In the genomic region with DNA sequence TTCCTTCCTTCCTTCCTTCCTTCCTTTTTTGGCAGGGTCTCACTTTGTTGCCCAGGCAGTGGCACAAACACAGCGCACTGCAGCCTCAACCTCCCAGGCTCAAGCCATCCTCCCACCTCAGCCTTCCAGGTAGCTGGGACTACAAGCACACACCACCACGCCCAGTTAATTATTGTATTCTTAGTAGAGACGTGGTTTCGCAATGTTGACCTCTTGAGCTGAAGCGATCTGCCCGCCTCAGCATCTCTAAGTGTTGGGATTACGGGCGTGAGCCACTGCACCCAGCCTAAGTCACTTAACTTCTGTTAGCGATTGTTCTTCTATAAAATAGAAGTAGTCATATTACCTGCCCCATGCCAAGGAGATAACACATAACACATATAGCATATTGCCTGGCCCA, we compare ENCODE assay signal across 20 cellular contexts. TPM values are rescaled to one million over a fixed set of nuclear protein-coding genes. Genes with fewer than 3 reads are reported as not detected.
DNase-seq lines count a peak whose midpoint lies in the region; ATAC-seq, FAIRE-seq and TF ChIP-seq lines count a peak whose summit lies in the region.
"Had no signal": no experiment of that assay in that cellular context is flagged by ENCODE, and none has a peak within 500 bp of the region (broad histone marks: within the 10 kb centered on the region; RNA-seq: fewer than 3 reads in every experiment).

No MANE protein-coding gene starts in this region.

- H3K36me3 Mint-ChIP-seq in CD8-positive, alpha-beta T cell: peaks cover 3% of the 10 kb centered on the region

- TF ChIP-seq CTCF in HepG2 (CRISPR knock-in tag; IDR thresholded peaks at IDR 0.05) (no peak), right lobe of liver (IDR thresholded peaks at IDR 0.05) (no peak)
- TF ChIP-seq CTCF in CD8-positive, alpha-beta T cell (IDR thresholded peaks at IDR 0.05): no peak

- H3K27ac ChIP-seq in HepG2 (ENCODE audit: extremely low read length, insufficient read depth, low read length) (no peak overlapping the region), right lobe of liver (no peak overlapping the region)
- no peak overlapping the region for H3K27ac ChIP-seq in CD8-positive, alpha-beta T cell (ENCODE audit: low read depth, low read length)
- H3K27ac ChIP-seq: sigmoid colon had no signal

- no peaks in the 10 kb centered on the region for H3K9me3 Mint-ChIP-seq in CD8-positive, alpha-beta T cell
- H3K9me3 Mint-ChIP-seq: T-helper 2 cell treated with Interferon-gamma antibody and Interleukin-4, amounts not matched to agents 5 μg/mL and 100 μg/mL, for 36 hours had no signal

- DNase-seq in HepG2 (ENCODE audit: low spot score) (peak; percentile 9), right lobe of liver (no peak), NCI-H69 (lab: John Stamatoyannopoulos, UW) (peak; percentile 64), urothelium cell line (ENCODE audit: low spot score) (no peak), NCI-H524 treated with DMSO at 0.1 percent for 48 hours (lab: John Stamatoyannopoulos, UW) (no peak)
- DNase-seq in CD8-positive, alpha-beta T cell: no peak
- DNase-seq: activated CD4-positive, alpha-beta T cell treated with anti-CD3 and anti-CD28 coated beads for 1 hour; AML-193; aorta; Calu3; NCI-H1048; NCI-H345; occipital lobe; sigmoid colon; stimulated activated CD4-positive, alpha-beta T cell treated with anti-CD3 and anti-CD28 coated beads, Interleukin-2, amount 100 ng/mL, for 24 hours had no signal

- H3K27me3 ChIP-seq in HepG2 (ENCODE audit: control insufficient read depth in 1 of 2, insufficient read depth in 2 of 2, low read length in 2 of 2): peaks cover 0 to 25% of the 10 kb centered on the region in 2 experiments; a peak in 2 of 5 replicates
- H3K27me3 ChIP-seq in right lobe of liver: no peaks in the 10 kb centered on the region
- H3K27me3 ChIP-seq in CD8-positive, alpha-beta T cell (ENCODE audit: insufficient read depth, low read length): no peaks in the 10 kb centered on the region
- H3K27me3 ChIP-seq: sigmoid colon had no signal

- H2AFZ ChIP-seq in HepG2 (ENCODE audit: low read length): no peak overlapping the region

- H3K79me2 ChIP-seq in HepG2 (ENCODE audit: insufficient read depth, low read length): no peaks in the 10 kb centered on the region

- H3K4me1 ChIP-seq in HepG2 (ENCODE audit: insufficient read depth, low read length): peaks cover 10% of the 10 kb centered on the region
- no peaks in the 10 kb centered on the region for H3K4me1 ChIP-seq in right lobe of liver
- peaks cover 19% of the 10 kb centered on the region for H3K4me1 ChIP-seq in CD8-positive, alpha-beta T cell (ENCODE audit: insufficient read depth, low read length)

- TF ChIP-seq RAD21 in HepG2 (CRISPR knock-in tag; IDR thresholded peaks at IDR 0.05): no peak

- no peak overlapping the region for H3K4me2 ChIP-seq in HepG2 (ENCODE audit: low read depth, low read length)

- POLR2A ChIA-PET in HepG2 (lab: Yijun Ruan, JAX): no interaction called here
- POLR2A ChIA-PET in CD8-positive, alpha-beta T cell (lab: Charles Lee): interaction anchor here (2.1 kb wide), 1 partner anchor 10 kb away, joined by 10 read pairs; no protein-coding TSS in a partner anchor

- H3K9ac ChIP-seq in HepG2 (ENCODE audit: insufficient read depth, low read depth, low read length): no peak overlapping the region

- BruUV-seq in HepG2 (replicated peaks; lab: Mats Ljungman, UMichigan): no TSS peak

- H3K27me3 Mint-ChIP-seq in CD8-positive, alpha-beta T cell (ENCODE audit: low read depth): peaks cover 2% of the 10 kb centered on the region

- H3K4me1 Mint-ChIP-seq in CD8-positive, alpha-beta T cell (ENCODE audit: low read depth): peaks cover 34% of the 10 kb centered on the region

- H3K4me3 ChIP-seq in HepG2 (replicated peaks in 1 of 3; ENCODE audit: insufficient read depth in 1 of 3, low read depth in 2 of 3, low read length in 3 of 3): no peak overlapping the region
- H3K4me3 ChIP-seq in right lobe of liver: no peak overlapping the region
- H3K4me3 ChIP-seq in CD8-positive, alpha-beta T cell (ENCODE audit: low read depth, low read length): no peak overlapping the region
- H3K4me3 ChIP-seq: sigmoid colon had no signal

- no peak for ATAC-seq in HepG2
- no peak for ATAC-seq in right lobe of liver
- ATAC-seq in esophagus mucosa: peak; percentile 61
- ATAC-seq in CD8-positive, alpha-beta T cell: no peak

- no peak overlapping the region for H3K27ac Mint-ChIP-seq in CD8-positive, alpha-beta T cell
- H3K27ac Mint-ChIP-seq: T-helper 2 cell treated with Interferon-gamma antibody and Interleukin-4, amounts not matched to agents 5 μg/mL and 100 μg/mL, for 36 hours had no signal

- in situ Hi-C loops in HepG2 (cut with HindIII; ENCODE audit: extremely low pct_ligation_motif_present, low pct_unique_long_range_greater_than_20kb): no loop called here

- TF ChIP-seq EP300 in HepG2 (IDR thresholded peaks at IDR 0.05; ENCODE audit: low read depth in 2 of 2, low read length in 2 of 2) (no peak), HepG2 (CRISPR knock-in tag; IDR thresholded peaks at IDR 0.05; ENCODE audit: borderline replicate concordance) (no peak)

- TF ChIP-seq POLR2A in HepG2 (IDR thresholded peaks at IDR 0.05; ENCODE audit: insufficient read depth in 1 of 2, low read depth in 2 of 2, low read length in 2 of 2) (no peak), right lobe of liver (IDR thresholded peaks at IDR 0.05) (no peak)

- intact Hi-C loops in HepG2 (cut with micrococcal nuclease; ENCODE audit: unreplicated experiment): no loop called here
- intact Hi-C loops in right lobe of liver (cut with DNase I): no loop called here
- intact Hi-C loops in CD8-positive, alpha-beta T cell (cut with DNase I, micrococcal nuclease): loop anchor here (1.0 to 5.0 kb wide), 3 partner anchors 8 to 254 kb away; partner anchors contain the start of genes DLG2 (in 1 of the 2), PICALM (in 1 of the 2) and TMEM126B (in 1 of the 2)

- H3K36me3 ChIP-seq in HepG2 (replicated peaks in 1 of 2; ENCODE audit: control insufficient read depth in 1 of 2, insufficient read depth in 2 of 2, low read length in 2 of 2): no peaks in the 10 kb centered on the region
- no peaks in the 10 kb centered on the region for H3K36me3 ChIP-seq in right lobe of liver
- H3K36me3 ChIP-seq in CD8-positive, alpha-beta T cell (ENCODE audit: insufficient read depth, low read length): no peaks in the 10 kb centered on the region
- H3K36me3 ChIP-seq: sigmoid colon had no signal

- no peaks in the 10 kb centered on the region for H4K20me1 ChIP-seq in HepG2 (ENCODE audit: insufficient read depth, low read length)

- H3K9me3 ChIP-seq in HepG2 (ENCODE audit: low read length): no peaks in the 10 kb centered on the region
- H3K9me3 ChIP-seq in right lobe of liver: no peaks in the 10 kb centered on the region
- no peaks in the 10 kb centered on the region for H3K9me3 ChIP-seq in CD8-positive, alpha-beta T cell (ENCODE audit: low read length)
- H3K9me3 ChIP-seq: sigmoid colon had no signal

- WGBS in HepG2 (ENCODE audit: low lambda C conversion rate): 10% methylated on average over 9 of the region's 9 CpGs
- 74% methylated on average over 8 of the region's 9 CpGs for WGBS in right lobe of liver (ENCODE audit: insufficient coverage, low coverage, low lambda C conversion rate, missing lambda C conversion rate)

- FAIRE-seq in HepG2 (lab: Jason Lieb, UNC) (no peak), urothelium cell line (lab: Jason Lieb, UNC) (no peak)

- CTCF ChIA-PET in HepG2 (lab: Yijun Ruan, JAX; ENCODE audit: low intra/inter-chr PET ratio, low total read pairs): no interaction called here
- CTCF ChIA-PET in CD8-positive, alpha-beta T cell (lab: Charles Lee): interaction anchor here (1.1 to 1.5 kb wide), 2 partner anchors 41 to 100 kb away, joined by 3 to 5 read pairs; no protein-coding TSS in a partner anchor

- H3K4me3 Mint-ChIP-seq in CD8-positive, alpha-beta T cell: no peak overlapping the region
- H3K4me3 Mint-ChIP-seq: T-helper 2 cell treated with Interferon-gamma antibody and Interleukin-4, amounts not matched to agents 5 μg/mL and 100 μg/mL, for 36 hours had no signal

RNA-seq across cellular contexts. Expression of gene SYTL2, which starts 2.8 kb away (rescaled TPM):
- 0.58 and 0.77 TPM in 2 replicates for total RNA-seq in HepG2 (2016; rRNA removed; fragmentation: Illumina TruSeq; extraction: Trizol)
- 0.44 and 0.91 TPM in 2 replicates for total RNA-seq in HepG2 (2016; cell fraction: cytosol; rRNA removed; fragmentation: Illumina TruSeq; extraction: Trizol; ENCODE audit: low read depth)
- total RNA-seq in HepG2 (2016; cell fraction: insoluble cytoplasmic fraction; rRNA removed; fragmentation: Illumina TruSeq; extraction: Trizol): 0.77 and 1.00 TPM in 2 replicates
- total RNA-seq in HepG2 (2016; cell fraction: membrane; rRNA removed; fragmentation: Illumina TruSeq; extraction: Trizol): 0.41 and 0.77 TPM in 2 replicates
- total RNA-seq in HepG2 (2016; cell fraction: nucleus; rRNA removed; fragmentation: Illumina TruSeq; extraction: Trizol): 2.7 and 3.2 TPM in 2 replicates
- 0.64 and 0.90 TPM in 2 replicates for polyA plus RNA-seq in HepG2 (2011; rRNA removed)
- 0.16 and 0.41 TPM in 2 replicates for polyA plus RNA-seq in HepG2 (2011; cell fraction: cytosol; rRNA removed)
- 1.8 TPM in 2 replicates for polyA plus RNA-seq in HepG2 (2011; cell fraction: nucleus; rRNA removed)
- 0.75 and 1.1 TPM in 2 replicates for polyA plus RNA-seq in HepG2 (2012)
- 0.06 TPM in 1 of 2 replicates, not detected in the other for polyA plus RNA-seq in HepG2 (2016; cell fraction: cytosol; fragmentation: Illumina TruSeq; extraction: Trizol; ENCODE audit: low read depth)
- polyA plus RNA-seq in HepG2 (2016; cell fraction: insoluble cytoplasmic fraction; fragmentation: Illumina TruSeq; extraction: Trizol; ENCODE audit: low read depth): 0.47 and 0.52 TPM in 2 replicates
- polyA plus RNA-seq in HepG2 (2016; cell fraction: membrane; fragmentation: Illumina TruSeq; extraction: Trizol; ENCODE audit: low read depth): 0.23 and 0.29 TPM in 2 replicates
- polyA plus RNA-seq in HepG2 (2016; cell fraction: nucleus; fragmentation: Illumina TruSeq; extraction: Trizol; ENCODE audit: insufficient read depth, low read depth): 1.7 and 3.1 TPM in 2 replicates
- 0.10 and 0.12 TPM in 2 replicates for polyA minus RNA-seq in HepG2 (2011; rRNA and poly(A)+ RNA removed; ENCODE audit: low replicate concordance)
- polyA minus RNA-seq in HepG2 (2011; cell fraction: cytosol; rRNA and poly(A)+ RNA removed): 0.18 and 0.69 TPM in 2 replicates
- 2.5 and 3.7 TPM in 2 replicates for polyA minus RNA-seq in HepG2 (2011; cell fraction: nucleus; rRNA and poly(A)+ RNA removed)
- total RNA-seq in right lobe of liver: 10 to 100 TPM in 2 of 6 experiments, 1 to 10 TPM in 4; 4.2 to 14.9 (median 8.7) TPM
- 4.9 TPM for total RNA-seq in esophagus mucosa
- 10 to 100 TPM; 37.2 to 43.6 TPM for total RNA-seq in CD8-positive, alpha-beta T cell

RNA-seq across cellular contexts. Expression of gene CCDC83, which starts 41.5 kb away (rescaled TPM):
- total RNA-seq in HepG2 (2016; rRNA removed; fragmentation: Illumina TruSeq; extraction: Trizol) (not detected in 2 replicates), right lobe of liver (not detected), esophagus mucosa (not detected)
- total RNA-seq in HepG2 (2016; cell fraction: cytosol; rRNA removed; fragmentation: Illumina TruSeq; extraction: Trizol; ENCODE audit: low read depth): not detected in 2 replicates
- total RNA-seq in HepG2 (2016; cell fraction: insoluble cytoplasmic fraction; rRNA removed; fragmentation: Illumina TruSeq; extraction: Trizol): not detected in 2 replicates
- total RNA-seq in HepG2 (2016; cell fraction: membrane; rRNA removed; fragmentation: Illumina TruSeq; extraction: Trizol): not detected in 2 replicates
- not detected in 2 replicates for total RNA-seq in HepG2 (2016; cell fraction: nucleus; rRNA removed; fragmentation: Illumina TruSeq; extraction: Trizol)
- polyA plus RNA-seq in HepG2 (2011; rRNA removed): not detected in 2 replicates
- not detected in 2 replicates for polyA plus RNA-seq in HepG2 (2011; cell fraction: cytosol; rRNA removed)
- not detected in 2 replicates for polyA plus RNA-seq in HepG2 (2011; cell fraction: nucleus; rRNA removed)
- not detected in 2 replicates for polyA plus RNA-seq in HepG2 (2012)
- not detected in 2 replicates for polyA plus RNA-seq in HepG2 (2016; cell fraction: cytosol; fragmentation: Illumina TruSeq; extraction: Trizol; ENCODE audit: low read depth)
- polyA plus RNA-seq in HepG2 (2016; cell fraction: insoluble cytoplasmic fraction; fragmentation: Illumina TruSeq; extraction: Trizol; ENCODE audit: low read depth): not detected in 2 replicates
- polyA plus RNA-seq in HepG2 (2016; cell fraction: membrane; fragmentation: Illumina TruSeq; extraction: Trizol; ENCODE audit: low read depth): not detected in 2 replicates
- not detected in 2 replicates for polyA plus RNA-seq in HepG2 (2016; cell fraction: nucleus; fragmentation: Illumina TruSeq; extraction: Trizol; ENCODE audit: insufficient read depth, low read depth)
- polyA minus RNA-seq in HepG2 (2011; rRNA and poly(A)+ RNA removed; ENCODE audit: low replicate concordance): not detected in 2 replicates
- polyA minus RNA-seq in HepG2 (2011; cell fraction: cytosol; rRNA and poly(A)+ RNA removed): not detected in 2 replicates
- 0.25 TPM in 1 of 2 replicates, not detected in the other for polyA minus RNA-seq in HepG2 (2011; cell fraction: nucleus; rRNA and poly(A)+ RNA removed)
- total RNA-seq in CD8-positive, alpha-beta T cell: not detected
- total RNA-seq: aorta, Calu3, fibroblast of villous mesenchyme, kidney epithelial cell, occipital lobe, sigmoid colon, subcutaneous adipose tissue had no signal
- polyA plus RNA-seq: aorta, sigmoid colon had no signal

Comparison
In these comparisons a context has a peak if more than half of its experiments do, and no peak if none do; other contexts are left out.
1. DNase-seq: peak in HepG2 (single experiment) and NCI-H69 (single experiment); none in right lobe of liver (0 of 3), urothelium cell line (single experiment), NCI-H524 treated with DMSO at 0.1 percent for 48 hours (single experiment) and CD8-positive, alpha-beta T cell (0 of 7).
2. intact Hi-C loops: an anchor here in CD8-positive, alpha-beta T cell (1.0 to 5.0 kb wide); none called in HepG2 and right lobe of liver.